ENCODE assay signal across 21 cellular contexts in the genomic region with DNA sequence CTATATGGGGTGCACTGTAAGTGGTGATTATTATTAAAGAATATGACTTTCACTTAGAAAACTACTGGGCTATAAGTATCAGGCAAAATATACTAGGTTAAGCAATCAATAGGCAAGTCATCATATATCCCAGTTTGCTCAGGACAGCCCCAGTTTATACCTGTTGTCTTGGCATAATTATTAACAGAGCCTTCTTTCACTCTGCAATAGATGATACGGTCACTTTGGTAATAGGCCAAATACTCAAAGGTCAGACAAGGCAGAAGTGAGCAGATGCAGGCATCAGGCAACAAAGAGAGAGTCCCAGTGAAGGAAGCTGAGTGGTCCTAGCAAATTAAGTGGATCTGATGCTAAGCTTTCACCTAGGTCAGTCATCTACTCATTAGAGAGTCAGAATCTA.
DNase-seq lines count a peak whose midpoint lies in the region; FAIRE-seq and TF ChIP-seq lines count a peak whose summit lies in the region.
"Had no signal": no experiment of that assay in that cellular context is flagged by ENCODE, and none has a peak within 500 bp of the region (broad histone marks: within the 10 kb centered on the region; RNA-seq: fewer than 3 reads in every experiment).

No MANE protein-coding gene starts in this region.

- no peak for FAIRE-seq in small intestine (lab: Jason Lieb, UNC)
- FAIRE-seq: GM12878, GM19239, H1, K562 had no signal

- TF ChIP-seq CTCF in hepatocyte (IDR thresholded peaks at IDR 0.05; ENCODE audit: poor library complexity) (no peak), liver (IDR thresholded peaks at IDR 0.05; ENCODE audit: low read depth, low read length, missing input control) (no peak)

- 61% methylated on average over 1 of the region's 1 CpG for WGBS in hepatocyte (ENCODE audit: low lambda C conversion rate, missing lambda C conversion rate)
- WGBS in liver = 25% methylated on average over 1 of the region's 1 CpG
- WGBS in small intestine, 3 donors = 13 to 45% (median 22%) methylated on average over 1 of the region's 1 CpG

- H3K27ac ChIP-seq in hepatocyte (no peak overlapping the region), liver (ENCODE audit: low read depth in 1 of 2, low read length in 2 of 2) (peak overlapping the region in 1 of 2 donors; percentile 12), small intestine (ENCODE audit: low read depth in 1 of 2, low read length in 1 of 2) (no peak overlapping the region)

- H4K20me1 ChIP-seq in hepatocyte (ENCODE audit: insufficient read depth, poor library complexity, severe bottlenecking) = no peaks in the 10 kb centered on the region

- H3K4me3 ChIP-seq in hepatocyte = no peak overlapping the region
- H3K4me3 ChIP-seq in liver (ENCODE audit: low read depth in 1 of 3, low read length in 3 of 3) = no peak overlapping the region
- no peak overlapping the region for H3K4me3 ChIP-seq in small intestine (ENCODE audit: low read depth in 1 of 2, low read length in 2 of 2)
- H3K4me3 ChIP-seq: GM12878, K562 had no signal

- H3K36me3 ChIP-seq in hepatocyte (replicated peaks; ENCODE audit: insufficient read depth, low read depth) (no peaks in the 10 kb centered on the region), liver (ENCODE audit: control insufficient read depth in 4 of 4, insufficient read depth in 3 of 4, low read depth in 1 of 4, low read length in 3 of 4) (no peaks in the 10 kb centered on the region), small intestine (ENCODE audit: control insufficient read depth in 2 of 2, insufficient read depth in 2 of 2, low read length in 2 of 2) (no peaks in the 10 kb centered on the region)
- H3K36me3 ChIP-seq: BE2C had no signal

- no peak overlapping the region for H2AFZ ChIP-seq in hepatocyte

- H3K4me1 ChIP-seq in hepatocyte (ENCODE audit: insufficient read depth) (peaks cover 16% of the 10 kb centered on the region), liver (ENCODE audit: control insufficient read depth in 4 of 4, insufficient read depth in 4 of 4, low read length in 3 of 4) (peaks cover 0 to 9% (median 2%) of the 10 kb centered on the region in 4 donors), small intestine (ENCODE audit: control insufficient read depth in 2 of 2, insufficient read depth in 1 of 2, low read depth in 1 of 2, low read length in 1 of 2) (peaks cover 2% of the 10 kb centered on the region in 2 donors)
- H3K4me1 ChIP-seq: BE2C had no signal

- H3K4me2 ChIP-seq in hepatocyte = no peak overlapping the region

- peak; percentile 44 to 47 for TF ChIP-seq RAD21 in liver (IDR thresholded peaks at IDR 0.05)

- H3K9ac ChIP-seq in liver (ENCODE audit: low read depth in 1 of 2, low read length in 2 of 2) = no peak overlapping the region

- H3K9me2 ChIP-seq in hepatocyte (replicated peaks; ENCODE audit: insufficient read depth) = no peaks in the 10 kb centered on the region

- H3K27me3 ChIP-seq in hepatocyte (no peaks in the 10 kb centered on the region), liver (ENCODE audit: control insufficient read depth in 4 of 4, insufficient read depth in 4 of 4, low read length in 3 of 4) (no peaks in the 10 kb centered on the region), small intestine (ENCODE audit: control insufficient read depth in 2 of 2, insufficient read depth in 2 of 2, low read length in 2 of 2) (no peaks in the 10 kb centered on the region)
- H3K27me3 ChIP-seq: BE2C had no signal

- H3K79me2 ChIP-seq in hepatocyte = no peaks in the 10 kb centered on the region

- H3K9me3 ChIP-seq in hepatocyte (ENCODE audit: low read depth) (no peaks in the 10 kb centered on the region), liver (ENCODE audit: control insufficient read depth in 4 of 4, low read length in 3 of 4) (no peaks in the 10 kb centered on the region), small intestine (ENCODE audit: control insufficient read depth, low read depth) (no peaks in the 10 kb centered on the region)
- H3K9me3 ChIP-seq: BE2C had no signal

- DNase-seq in DMS53 (lab: John Stamatoyannopoulos, UW) (peak; percentile 71), hepatocyte (ENCODE audit: low spot score) (peak; percentile 30), small intestine (peak; percentile 90), SW 1271 (lab: John Stamatoyannopoulos, UW) (no peak), NCI-H446 treated with DMSO at 0.1 percent for 48 hours (lab: John Stamatoyannopoulos, UW) (no peak), hepatic stellate cell (ENCODE audit: low spot score) (no peak)
- DNase-seq: ACHN; BE2C; C1 segment of cervical spinal cord; CD4-positive, CD25-positive, alpha-beta regulatory T cell; CD8-positive, alpha-beta memory T cell; COR-L47; DMS79 treated with DMSO at 0.1 percent for 48 hours; GF-D8; H9; IMR-90 had no signal

TF ChIP-seq in liver, 16 proteins besides CTCF, POLR2A, EP300 and RAD21:
- TF ChIP-seq JUND (IDR thresholded peaks at IDR 0.05) (peak in 1 of 2 donors; percentile 76), GABPA (IDR thresholded peaks at IDR 0.05 in 1 of 2, conservative IDR thresholded peaks at IDR 0.05 in 1 of 2) (no peak), HNF4G (IDR thresholded peaks at IDR 0.05) (peak; percentile 53), RXRA (IDR thresholded peaks at IDR 0.05) (peak; percentile 70 to 74), HNF4A (conservative IDR thresholded peaks at IDR 0.05) (peak; percentile 73 to 75), EGR1 (IDR thresholded peaks at IDR 0.05; ENCODE audit: low read depth in 2 of 2) (no peak), SP1 (IDR thresholded peaks at IDR 0.05) (peak; percentile 59), TAF1 (conservative IDR thresholded peaks at IDR 0.05) (no peak), YY1 (IDR thresholded peaks at IDR 0.05) (peak; percentile 34), FOXA2 (IDR thresholded peaks at IDR 0.05) (no peak), NR2F2 (IDR thresholded peaks at IDR 0.05) (peak; percentile 13), FOXA1 (IDR thresholded peaks at IDR 0.05) (no peak)
- TF ChIP-seq, protein P1, sequence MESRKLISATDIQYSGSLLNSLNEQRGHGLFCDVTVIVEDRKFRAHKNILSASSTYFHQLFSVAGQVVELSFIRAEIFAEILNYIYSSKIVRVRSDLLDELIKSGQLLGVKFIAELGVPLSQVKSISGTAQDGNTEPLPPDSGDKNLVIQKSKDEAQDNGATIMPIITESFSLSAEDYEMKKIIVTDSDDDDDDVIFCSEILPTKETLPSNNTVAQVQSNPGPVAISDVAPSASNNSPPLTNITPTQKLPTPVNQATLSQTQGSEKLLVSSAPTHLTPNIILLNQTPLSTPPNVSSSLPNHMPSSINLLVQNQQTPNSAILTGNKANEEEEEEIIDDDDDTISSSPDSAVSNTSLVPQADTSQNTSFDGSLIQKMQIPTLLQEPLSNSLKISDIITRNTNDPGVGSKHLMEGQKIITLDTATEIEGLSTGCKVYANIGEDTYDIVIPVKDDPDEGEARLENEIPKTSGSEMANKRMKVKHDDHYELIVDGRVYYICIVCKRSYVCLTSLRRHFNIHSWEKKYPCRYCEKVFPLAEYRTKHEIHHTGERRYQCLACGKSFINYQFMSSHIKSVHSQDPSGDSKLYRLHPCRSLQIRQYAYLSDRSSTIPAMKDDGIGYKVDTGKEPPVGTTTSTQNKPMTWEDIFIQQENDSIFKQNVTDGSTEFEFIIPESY (IDR thresholded peaks at IDR 0.05) = peak; percentile 26
- TF ChIP-seq, protein P2, sequence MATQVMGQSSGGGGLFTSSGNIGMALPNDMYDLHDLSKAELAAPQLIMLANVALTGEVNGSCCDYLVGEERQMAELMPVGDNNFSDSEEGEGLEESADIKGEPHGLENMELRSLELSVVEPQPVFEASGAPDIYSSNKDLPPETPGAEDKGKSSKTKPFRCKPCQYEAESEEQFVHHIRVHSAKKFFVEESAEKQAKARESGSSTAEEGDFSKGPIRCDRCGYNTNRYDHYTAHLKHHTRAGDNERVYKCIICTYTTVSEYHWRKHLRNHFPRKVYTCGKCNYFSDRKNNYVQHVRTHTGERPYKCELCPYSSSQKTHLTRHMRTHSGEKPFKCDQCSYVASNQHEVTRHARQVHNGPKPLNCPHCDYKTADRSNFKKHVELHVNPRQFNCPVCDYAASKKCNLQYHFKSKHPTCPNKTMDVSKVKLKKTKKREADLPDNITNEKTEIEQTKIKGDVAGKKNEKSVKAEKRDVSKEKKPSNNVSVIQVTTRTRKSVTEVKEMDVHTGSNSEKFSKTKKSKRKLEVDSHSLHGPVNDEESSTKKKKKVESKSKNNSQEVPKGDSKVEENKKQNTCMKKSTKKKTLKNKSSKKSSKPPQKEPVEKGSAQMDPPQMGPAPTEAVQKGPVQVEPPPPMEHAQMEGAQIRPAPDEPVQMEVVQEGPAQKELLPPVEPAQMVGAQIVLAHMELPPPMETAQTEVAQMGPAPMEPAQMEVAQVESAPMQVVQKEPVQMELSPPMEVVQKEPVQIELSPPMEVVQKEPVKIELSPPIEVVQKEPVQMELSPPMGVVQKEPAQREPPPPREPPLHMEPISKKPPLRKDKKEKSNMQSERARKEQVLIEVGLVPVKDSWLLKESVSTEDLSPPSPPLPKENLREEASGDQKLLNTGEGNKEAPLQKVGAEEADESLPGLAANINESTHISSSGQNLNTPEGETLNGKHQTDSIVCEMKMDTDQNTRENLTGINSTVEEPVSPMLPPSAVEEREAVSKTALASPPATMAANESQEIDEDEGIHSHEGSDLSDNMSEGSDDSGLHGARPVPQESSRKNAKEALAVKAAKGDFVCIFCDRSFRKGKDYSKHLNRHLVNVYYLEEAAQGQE (IDR thresholded peaks at IDR 0.05) = peak; percentile 22
- TF ChIP-seq, protein P3, sequence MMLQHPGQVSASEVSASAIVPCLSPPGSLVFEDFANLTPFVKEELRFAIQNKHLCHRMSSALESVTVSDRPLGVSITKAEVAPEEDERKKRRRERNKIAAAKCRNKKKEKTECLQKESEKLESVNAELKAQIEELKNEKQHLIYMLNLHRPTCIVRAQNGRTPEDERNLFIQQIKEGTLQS (IDR thresholded peaks at IDR 0.05) = no peak
- TF ChIP-seq, protein P4, sequence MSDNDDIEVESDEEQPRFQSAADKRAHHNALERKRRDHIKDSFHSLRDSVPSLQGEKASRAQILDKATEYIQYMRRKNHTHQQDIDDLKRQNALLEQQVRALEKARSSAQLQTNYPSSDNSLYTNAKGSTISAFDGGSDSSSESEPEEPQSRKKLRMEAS (IDR thresholded peaks at IDR 0.05) = peak; percentile 70

Comparison
In these comparisons a context has a peak if more than half of its experiments do, and no peak if none do; other contexts are left out.
1. DNase-seq: peak in DMS53 (single experiment), hepatocyte (single experiment) and small intestine (single experiment); none in SW 1271 (0 of 2), NCI-H446 treated with DMSO at 0.1 percent for 48 hours (single experiment) and hepatic stellate cell (single experiment).